ENCODE assay signal across 1 cellular context in genomic region chr1:15186073-15186845, GRCh38.
TF ChIP-seq lines count a peak whose summit lies in the region.

No MANE protein-coding gene starts in this region.

TF ChIP-seq in GM23338, 12 proteins besides CTCF, POLR2A, EP300 and RAD21:
- TF ChIP-seq ZNF462 (CRISPR knock-in tag; IDR thresholded peaks at IDR 0.05) (no peak), REST (IDR thresholded peaks at IDR 0.05; ENCODE audit: unreplicated experiment) (no peak), CREB1 (CRISPR knock-in tag; IDR thresholded peaks at IDR 0.05; ENCODE audit: low read depth) (no peak), ZNF331 (CRISPR knock-in tag; IDR thresholded peaks at IDR 0.05; ENCODE audit: low read depth) (no peak), JUNB (IDR thresholded peaks at IDR 0.05; ENCODE audit: unreplicated experiment) (no peak), ETS1 (IDR thresholded peaks at IDR 0.05) (no peak), POLR2AphosphoS5 (IDR thresholded peaks at IDR 0.05; ENCODE audit: low read depth) (no peak), ZNF114 (CRISPR knock-in tag; IDR thresholded peaks at IDR 0.05) (no peak), NANOG (IDR thresholded peaks at IDR 0.05; ENCODE audit: borderline replicate concordance) (no peak), EZH2 (IDR thresholded peaks at IDR 0.05; ENCODE audit: low read depth, unreplicated experiment) (no peak), EZH2phosphoT487 (IDR thresholded peaks at IDR 0.05; ENCODE audit: unreplicated experiment) (no peak), STAT1 (IDR thresholded peaks at IDR 0.05; ENCODE audit: unreplicated experiment) (no peak)
